In the genomic region with DNA sequence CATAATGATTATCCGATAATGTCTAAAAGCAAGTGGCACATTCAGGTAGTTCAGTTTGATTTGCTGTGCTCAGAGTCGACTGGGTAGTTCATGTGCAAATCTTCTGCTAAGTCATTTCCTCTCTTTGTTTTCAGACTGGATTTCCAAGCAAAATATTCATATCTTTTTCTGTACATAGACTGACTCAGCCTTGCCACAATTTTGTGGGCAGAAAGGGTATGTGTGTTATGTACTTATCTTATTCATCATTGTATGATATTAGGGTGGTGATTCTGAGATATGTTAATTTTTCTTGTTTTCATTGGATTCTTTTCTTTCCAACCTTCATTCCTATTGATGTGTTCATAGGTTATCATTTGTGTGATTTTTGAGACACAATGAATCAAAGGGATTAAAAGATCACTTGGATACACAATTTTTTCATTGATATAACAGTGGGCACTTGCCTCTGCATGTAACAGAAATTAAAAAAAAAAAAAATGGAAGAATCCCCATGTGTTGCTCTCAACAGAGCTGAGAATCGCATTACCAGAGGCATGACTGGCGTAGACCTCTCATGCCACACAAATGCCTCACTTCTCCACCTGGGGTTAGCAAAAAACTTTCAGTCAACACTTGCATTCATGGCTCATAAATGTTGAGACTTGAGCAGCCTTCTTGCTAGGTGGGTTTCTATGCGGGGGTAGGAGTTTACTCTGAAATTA, we compare ENCODE assay signal across 9 cellular contexts.
DNase-seq lines count a peak whose midpoint lies in the region; ATAC-seq and TF ChIP-seq lines count a peak whose summit lies in the region.
"Had no signal": no experiment of that assay in that cellular context is flagged by ENCODE, and none has a peak within 500 bp of the region (broad histone marks: within the 10 kb centered on the region; RNA-seq: fewer than 3 reads in every experiment).

No MANE protein-coding gene starts in this region.

- peaks cover 20 to 45% of the 10 kb centered on the region in 2 donors for H3K4me1 Mint-ChIP-seq in natural killer cell treated with Interleukin-12 subunit alpha and Interleukin-12 subunit beta and Interleukin-15 and Interleukin-18, amount 100 ng/mL, for 72 hours (ENCODE audit: low read depth in 2 of 2)
- H3K4me1 Mint-ChIP-seq in CD8-positive, alpha-beta T cell (ENCODE audit: low read depth), result peaks cover 3% of the 10 kb centered on the region

- peak overlapping the region; percentile 87 for H3K27ac ChIP-seq in brain microvascular endothelial cell
- H3K27ac ChIP-seq in CD8-positive, alpha-beta T cell (ENCODE audit: low read depth, low read length), result no peak overlapping the region
- H3K27ac ChIP-seq in sigmoid colon, result no peak overlapping the region

- H3K36me3 ChIP-seq in brain microvascular endothelial cell (replicated peaks), result no peaks in the 10 kb centered on the region
- H3K36me3 ChIP-seq in CD8-positive, alpha-beta T cell (ENCODE audit: insufficient read depth, low read length), result no peaks in the 10 kb centered on the region
- no peaks in the 10 kb centered on the region for H3K36me3 ChIP-seq in sigmoid colon

- peak; percentile 74 to 84 for ATAC-seq in natural killer cell treated with Interleukin-12 subunit alpha and Interleukin-12 subunit beta and Interleukin-15 and Interleukin-18, amount 100 ng/mL, for 72 hours
- no peak for ATAC-seq in CD8-positive, alpha-beta T cell
- ATAC-seq in HG02798 (IDR thresholded peaks at IDR 0.05; ENCODE audit: poor library complexity, unreplicated experiment), result no peak

- H3K4me3 ChIP-seq in brain microvascular endothelial cell (ENCODE audit: low read depth, low read length) (no peak overlapping the region), sigmoid colon (no peak overlapping the region)
- H3K4me3 ChIP-seq in CD8-positive, alpha-beta T cell (ENCODE audit: low read depth, low read length), result no peak overlapping the region

- H3K27me3 ChIP-seq in brain microvascular endothelial cell (replicated peaks) (no peaks in the 10 kb centered on the region), sigmoid colon (no peaks in the 10 kb centered on the region)
- no peaks in the 10 kb centered on the region for H3K27me3 ChIP-seq in CD8-positive, alpha-beta T cell (ENCODE audit: insufficient read depth, low read length)

- DNase-seq in EL (peak; percentile 94), NCI-H226 (peak; percentile 93), brain microvascular endothelial cell (peak; percentile 93), NCI-H1048 (lab: John Stamatoyannopoulos, UW) (no peak), sigmoid colon (no peak)
- DNase-seq in natural killer cell treated with Interleukin-12 subunit alpha and Interleukin-12 subunit beta and Interleukin-15 and Interleukin-18, amount 100 ng/mL, for 72 hours (ENCODE audit: low spot score), result no peak
- DNase-seq in CD8-positive, alpha-beta T cell, result no peak
- DNase-seq: NCI-H526 treated with DMSO at 0.1 percent for 48 hours had no signal

- in situ Hi-C loops in brain microvascular endothelial cell (cut with HindIII; ENCODE audit: low pct_ligation_motif_present, low sequenced_read_pairs), result no loop called here

- no peak for TF ChIP-seq POLR2A in sigmoid colon (IDR thresholded peaks at IDR 0.05)

- intact Hi-C loops in CD8-positive, alpha-beta T cell (cut with DNase I, micrococcal nuclease), result no loop called here
- intact Hi-C loops in sigmoid colon (cut with DNase I), result no loop called here

- H3K9me3 ChIP-seq in CD8-positive, alpha-beta T cell (ENCODE audit: low read length), result no peaks in the 10 kb centered on the region
- no peaks in the 10 kb centered on the region for H3K9me3 ChIP-seq in sigmoid colon

- peaks cover 4% of the 10 kb centered on the region for H3K9me3 Mint-ChIP-seq in natural killer cell treated with Interleukin-12 subunit alpha and Interleukin-12 subunit beta and Interleukin-15 and Interleukin-18, amount 100 ng/mL, for 72 hours
- no peaks in the 10 kb centered on the region for H3K9me3 Mint-ChIP-seq in CD8-positive, alpha-beta T cell

- CTCF ChIA-PET in CD8-positive, alpha-beta T cell (lab: Charles Lee), result no interaction called here

- TF ChIP-seq EP300 in sigmoid colon (IDR thresholded peaks at IDR 0.05), result no peak

- H3K4me1 ChIP-seq in CD8-positive, alpha-beta T cell (ENCODE audit: insufficient read depth, low read length), result no peaks in the 10 kb centered on the region
- peaks cover 0 to 13% (median 6%) of the 10 kb centered on the region in 4 donors for H3K4me1 ChIP-seq in sigmoid colon

- H3K27me3 Mint-ChIP-seq in natural killer cell treated with Interleukin-12 subunit alpha and Interleukin-12 subunit beta and Interleukin-15 and Interleukin-18, amount 100 ng/mL, for 72 hours, result no peaks in the 10 kb centered on the region
- H3K27me3 Mint-ChIP-seq in CD8-positive, alpha-beta T cell (ENCODE audit: low read depth), result no peaks in the 10 kb centered on the region

- peaks cover 21% of the 10 kb centered on the region for H3K36me3 Mint-ChIP-seq in natural killer cell treated with Interleukin-12 subunit alpha and Interleukin-12 subunit beta and Interleukin-15 and Interleukin-18, amount 100 ng/mL, for 72 hours
- H3K36me3 Mint-ChIP-seq in CD8-positive, alpha-beta T cell, result peaks cover 7% of the 10 kb centered on the region

- 81 to 82% methylated on average over 5 of the region's 5 CpGs for WGBS in sigmoid colon, 2 donors

- peak overlapping the region; percentile 75 for H3K4me3 Mint-ChIP-seq in natural killer cell treated with Interleukin-12 subunit alpha and Interleukin-12 subunit beta and Interleukin-15 and Interleukin-18, amount 100 ng/mL, for 72 hours
- H3K4me3 Mint-ChIP-seq in CD8-positive, alpha-beta T cell, result no peak overlapping the region

- POLR2A ChIA-PET in CD8-positive, alpha-beta T cell (lab: Charles Lee), result no interaction called here

- TF ChIP-seq CTCF in brain microvascular endothelial cell (IDR thresholded peaks at IDR 0.05; ENCODE audit: low read depth, low read length, missing control alignments) (no peak), sigmoid colon (IDR thresholded peaks at IDR 0.05) (no peak)
- no peak for TF ChIP-seq CTCF in CD8-positive, alpha-beta T cell (IDR thresholded peaks at IDR 0.05)

- H3K27ac Mint-ChIP-seq in natural killer cell treated with Interleukin-12 subunit alpha and Interleukin-12 subunit beta and Interleukin-15 and Interleukin-18, amount 100 ng/mL, for 72 hours, result peak overlapping the region; percentile 89 to 93
- H3K27ac Mint-ChIP-seq in CD8-positive, alpha-beta T cell, result no peak overlapping the region

Comparison
In these comparisons a context has a peak if more than half of its experiments do, and no peak if none do; other contexts are left out.
1. DNase-seq: peak in EL (single experiment), NCI-H226 (single experiment) and brain microvascular endothelial cell (single experiment); none in natural killer cell treated with Interleukin-12 subunit alpha and Interleukin-12 subunit beta and Interleukin-15 and Interleukin-18, amount 100 ng/mL, for 72 hours (single experiment), NCI-H1048 (single experiment), CD8-positive, alpha-beta T cell (0 of 7) and sigmoid colon (single experiment).
2. ATAC-seq: peak in natural killer cell treated with Interleukin-12 subunit alpha and Interleukin-12 subunit beta and Interleukin-15 and Interleukin-18, amount 100 ng/mL, for 72 hours (2 of 2); none in CD8-positive, alpha-beta T cell (single experiment) and HG02798 (single experiment).